10 cellular contexts compared by ENCODE assay signal in the genomic region with DNA sequence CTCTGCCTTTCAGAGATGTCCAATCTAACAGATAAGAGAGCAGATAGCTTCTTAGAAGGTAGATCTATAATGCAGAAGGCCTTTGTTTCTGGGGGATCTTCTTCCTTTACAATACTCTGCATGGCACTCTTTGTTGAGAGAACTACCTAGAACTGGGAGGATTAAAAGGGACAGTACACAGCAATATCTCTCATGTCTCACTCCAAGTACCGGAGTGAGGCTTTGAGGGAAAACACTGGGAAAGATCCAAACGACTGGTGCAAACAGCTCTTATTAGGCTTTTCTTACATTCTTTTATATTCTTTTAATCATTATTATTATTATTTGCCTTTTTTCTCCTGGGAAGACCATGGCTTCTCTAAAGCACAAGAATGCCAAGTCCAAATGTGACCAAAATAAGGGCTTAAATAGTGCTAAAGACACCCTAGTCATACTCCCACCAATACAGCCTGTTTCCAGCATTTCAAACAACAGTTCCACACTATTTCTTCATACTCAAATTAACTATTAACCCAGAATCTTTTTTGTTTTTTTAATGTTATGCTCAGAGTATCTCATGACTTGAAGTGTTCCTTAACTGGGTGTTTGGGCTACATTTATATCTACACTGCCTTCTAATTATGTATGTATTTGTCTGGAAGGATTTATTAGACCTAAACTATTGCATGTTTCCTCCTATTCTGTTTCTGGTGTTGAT.
"Had no signal": no experiment of that assay in that cellular context is flagged by ENCODE, and none has a peak within 500 bp of the region (broad histone marks: within the 10 kb centered on the region; RNA-seq: fewer than 3 reads in every experiment).

No MANE protein-coding gene starts in this region.

- H3K36me3 Mint-ChIP-seq: stimulated activated effector memory CD8-positive, alpha-beta T cell treated with anti-CD3 and anti-CD28 coated beads, Interleukin-12 subunit alpha, Interleukin-12 subunit beta, amount 100 ng/mL, for 72 hours had no signal

- DNase-seq: activated CD4-positive, CD25-positive, alpha-beta regulatory T cell treated with anti-CD3 and anti-CD28 coated beads, Interleukin-2, amount 50 U/mL, for 72 hours; activated gamma-delta T cell; activated T-cell treated with anti-CD3 and anti-CD28 coated beads for 4 hours; adrenal gland; immature natural killer cell; naive B cell; right cardiac atrium had no signal

- H3K27me3 Mint-ChIP-seq: naive B cell, type B pancreatic cell had no signal

- H3K36me3 ChIP-seq: adrenal gland had no signal

- ATAC-seq: right cardiac atrium had no signal

- H3K4me3 ChIP-seq: adrenal gland had no signal

- H3K4me1 ChIP-seq: adrenal gland had no signal

- H3K27ac Mint-ChIP-seq: immature natural killer cell; stimulated activated effector memory CD8-positive, alpha-beta T cell treated with anti-CD3 and anti-CD28 coated beads, Interleukin-12 subunit alpha, Interleukin-12 subunit beta, amount 100 ng/mL, for 72 hours; type B pancreatic cell had no signal

- H3K4me3 Mint-ChIP-seq: immature natural killer cell; naive B cell; stimulated activated effector memory CD8-positive, alpha-beta T cell treated with anti-CD3 and anti-CD28 coated beads, Interleukin-12 subunit alpha, Interleukin-12 subunit beta, amount 100 ng/mL, for 72 hours; type B pancreatic cell had no signal

- H3K27me3 ChIP-seq: adrenal gland, foreskin keratinocyte had no signal
